In genomic region chr1:227255086-227255732, GRCh38 we compare ENCODE assay signal across 1 cellular context.
A peak's percentile ranks its signal among the peaks of the same experiment; 100 is the strongest.
TF ChIP-seq lines count a peak whose summit lies in the region.

No MANE protein-coding gene starts in this region.

TF ChIP-seq in K562, 482 proteins besides CTCF, POLR2A, EP300 and RAD21 (continued from another document and continues in another):
- TF ChIP-seq PCBP1 (IDR thresholded peaks at IDR 0.05; ENCODE audit: low read depth, low read length, poor library complexity, severe bottlenecking) (no peak), ZNF280A (IDR thresholded peaks at IDR 0.05; ENCODE audit: low read depth, partially characterized antibody) (no peak), BRCA1 (IDR thresholded peaks at IDR 0.05) (no peak), BRCA1 (CRISPR knock-in tag; IDR thresholded peaks at IDR 0.05) (no peak), GTF2B (IDR thresholded peaks at IDR 0.05; ENCODE audit: extremely low read depth, insufficient read length) (no peak), CBFA2T3 (IDR thresholded peaks at IDR 0.05) (no peak), BACH1 (tag; IDR thresholded peaks at IDR 0.05) (no peak), THAP12 (CRISPR knock-in tag; IDR thresholded peaks at IDR 0.05) (no peak), IFI16 (CRISPR knock-in tag; IDR thresholded peaks at IDR 0.05) (no peak), THRA (IDR thresholded peaks at IDR 0.05) (no peak), POLR2AphosphoS2 (IDR thresholded peaks at IDR 0.05; ENCODE audit: low read length) (no peak), TRIM24 (IDR thresholded peaks at IDR 0.05) (no peak), PKNOX1 (IDR thresholded peaks at IDR 0.05) (no peak), PHB (CRISPR knock-in tag; IDR thresholded peaks at IDR 0.05) (no peak), HDAC2 (IDR thresholded peaks at IDR 0.05) (no peak), MTA1 (IDR thresholded peaks at IDR 0.05; ENCODE audit: borderline replicate concordance) (0 out of 2 replicates have a peak, but pooled peaks have one; percentile 22), SMARCE1 (IDR thresholded peaks at IDR 0.05) (peak; percentile 17; the same call in 1 of the 2 replicates), TARDBP (IDR thresholded peaks at IDR 0.05) (no peak), DMBX1 (CRISPR knock-in tag; IDR thresholded peaks at IDR 0.05; ENCODE audit: borderline replicate concordance) (no peak), BRD9 (IDR thresholded peaks at IDR 0.05; ENCODE audit: low read depth, partially characterized antibody) (no peak), HIVEP1 (CRISPR knock-in tag; IDR thresholded peaks at IDR 0.05) (no peak), ZNF407 (IDR thresholded peaks at IDR 0.05; ENCODE audit: low read depth) (no peak), NONO (IDR thresholded peaks at IDR 0.05; ENCODE audit: low read depth in 2 of 2, low read length in 1 of 2) (no peak), HOXB6 (CRISPR knock-in tag; IDR thresholded peaks at IDR 0.05; ENCODE audit: borderline replicate concordance) (no peak), HMBOX1 (IDR thresholded peaks at IDR 0.05) (no peak), NRF1 (conservative IDR thresholded peaks at IDR 0.05 in 1 of 2, IDR thresholded peaks at IDR 0.05 in 1 of 2) (no peak), IRF1 (CRISPR knock-in tag; IDR thresholded peaks at IDR 0.05; ENCODE audit: borderline replicate concordance) (no peak), POLR2H (tag; IDR thresholded peaks at IDR 0.05; ENCODE audit: low read depth) (no peak), ZNF639 (CRISPR knock-in tag; conservative IDR thresholded peaks at IDR 0.05 in 1 of 2, IDR thresholded peaks at IDR 0.05 in 1 of 2) (no peak), ZNF133 (CRISPR knock-in tag; IDR thresholded peaks at IDR 0.05) (no peak), ZNF121 (CRISPR knock-in tag; conservative IDR thresholded peaks at IDR 0.05) (peak; percentile 95), TEAD1 (CRISPR knock-in tag; IDR thresholded peaks at IDR 0.05) (no peak), PATZ1 (CRISPR knock-in tag; IDR thresholded peaks at IDR 0.05; ENCODE audit: borderline replicate concordance) (no peak), UBTF (IDR thresholded peaks at IDR 0.05; ENCODE audit: borderline replicate concordance in 1 of 2, low read depth in 2 of 2, low read length in 2 of 2) (no peak)
